Comparison of ENCODE assay signal across 16 cellular contexts in genomic region chr1:26711777-26712176, GRCh38.
"Had no signal": no experiment of that assay in that cellular context is flagged by ENCODE, and none has a peak within 500 bp of the region (broad histone marks: within the 10 kb centered on the region; RNA-seq: fewer than 3 reads in every experiment).

No MANE protein-coding gene starts in this region.

- DNase-seq: activated B cell treated with CpG ODN at 0.5 μM for 24 hours; activated naive CD4-positive, alpha-beta T cell treated with Interleukin-2 at 50 U/mL for 16 hours; adrenal gland; caudate nucleus; effector CD8-positive, alpha-beta T cell; kidney; left ventricle myocardium superior; mesenchymal stem cell; retina; stimulated activated CD4-positive, alpha-beta T cell treated with anti-CD3 and anti-CD28 coated beads, Interleukin-15, amount 100 ng/mL, for 24 hours; stimulated activated CD4-positive, alpha-beta T cell treated with anti-CD3 and anti-CD28 coated beads, Interleukin-4, amount 100 ng/mL, for 24 hours; stomach had no signal

- H3K4me3 Mint-ChIP-seq: activated B cell treated with CpG ODN at 0.5 μM for 24 hours; neural progenitor cell; T-helper 1 cell treated with Interleukin-12 subunit alpha and Interleukin-12 subunit beta and Interleukin-4 antibody, amounts not matched to agents 30 μg/mL and 1 μg/mL, for 36 hours had no signal

- H3K27ac Mint-ChIP-seq: activated B cell treated with CpG ODN at 0.5 μM for 24 hours; neural progenitor cell; T-helper 1 cell treated with Interleukin-12 subunit alpha and Interleukin-12 subunit beta and Interleukin-4 antibody, amounts not matched to agents 30 μg/mL and 1 μg/mL, for 36 hours had no signal

- H3K27me3 Mint-ChIP-seq: activated B cell treated with CpG ODN at 0.5 μM for 24 hours had no signal

- H3K9me3 Mint-ChIP-seq: activated B cell treated with CpG ODN at 0.5 μM for 24 hours; T-helper 1 cell treated with Interleukin-12 subunit alpha and Interleukin-12 subunit beta and Interleukin-4 antibody, amounts not matched to agents 30 μg/mL and 1 μg/mL, for 36 hours had no signal

- FAIRE-seq: kidney had no signal

- ATAC-seq: gastroesophageal sphincter, left ventricle myocardium superior, SK-N-SH treated with all-trans-retinoic acid at 6 μM for 48 hours had no signal
